1 cellular context compared by ENCODE assay signal in the genomic region with DNA sequence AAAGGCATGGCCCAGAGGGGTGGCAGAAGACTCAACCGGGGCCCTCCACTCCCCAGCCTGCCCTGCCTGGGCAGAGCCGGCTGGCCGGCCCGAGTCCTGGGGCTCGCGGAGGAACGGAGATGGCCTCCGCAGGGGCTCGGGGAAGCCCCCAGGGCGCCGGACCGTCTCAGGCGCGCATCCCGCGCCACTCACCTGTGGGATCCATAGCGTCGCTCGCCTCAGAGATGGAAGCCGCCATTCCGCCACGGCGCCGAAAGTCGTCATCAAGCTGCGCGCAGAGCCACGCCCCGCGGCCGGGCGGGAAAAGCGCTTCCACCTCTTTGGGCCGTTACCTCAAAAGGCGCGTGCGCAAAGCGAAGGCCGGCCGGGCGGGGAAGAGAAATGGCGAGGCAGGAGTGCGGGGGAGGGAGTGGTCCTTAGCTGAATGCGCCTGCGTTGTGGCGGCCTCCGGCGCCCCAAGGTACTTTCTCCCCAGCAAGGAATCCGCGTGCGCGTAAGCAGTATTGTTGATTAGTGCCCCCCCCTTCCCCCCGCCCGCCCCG.
TF ChIP-seq lines count a peak whose summit lies in the region.

A gene with protein sequence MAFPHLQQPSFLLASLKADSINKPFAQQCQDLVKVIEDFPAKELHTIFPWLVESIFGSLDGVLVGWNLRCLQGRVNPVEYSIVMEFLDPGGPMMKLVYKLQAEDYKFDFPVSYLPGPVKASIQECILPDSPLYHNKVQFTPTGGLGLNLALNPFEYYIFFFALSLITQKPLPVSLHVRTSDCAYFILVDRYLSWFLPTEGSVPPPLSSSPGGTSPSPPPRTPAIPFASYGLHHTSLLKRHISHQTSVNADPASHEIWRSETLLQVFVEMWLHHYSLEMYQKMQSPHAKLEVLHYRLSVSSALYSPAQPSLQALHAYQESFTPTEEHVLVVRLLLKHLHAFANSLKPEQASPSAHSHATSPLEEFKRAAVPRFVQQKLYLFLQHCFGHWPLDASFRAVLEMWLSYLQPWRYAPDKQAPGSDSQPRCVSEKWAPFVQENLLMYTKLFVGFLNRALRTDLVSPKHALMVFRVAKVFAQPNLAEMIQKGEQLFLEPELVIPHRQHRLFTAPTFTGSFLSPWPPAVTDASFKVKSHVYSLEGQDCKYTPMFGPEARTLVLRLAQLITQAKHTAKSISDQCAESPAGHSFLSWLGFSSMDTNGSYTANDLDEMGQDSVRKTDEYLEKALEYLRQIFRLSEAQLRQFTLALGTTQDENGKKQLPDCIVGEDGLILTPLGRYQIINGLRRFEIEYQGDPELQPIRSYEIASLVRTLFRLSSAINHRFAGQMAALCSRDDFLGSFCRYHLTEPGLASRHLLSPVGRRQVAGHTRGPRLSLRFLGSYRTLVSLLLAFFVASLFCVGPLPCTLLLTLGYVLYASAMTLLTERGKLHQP (minus strand): TSS at position 265 of the 542 bp plus-strand sequence. CDS start 5,010 bp downstream, outside the sequence.

TF ChIP-seq in HepG2, 621 proteins besides CTCF, POLR2A, EP300 and RAD21 (continued from another document and continues in another):
- TF ChIP-seq, protein P1, sequence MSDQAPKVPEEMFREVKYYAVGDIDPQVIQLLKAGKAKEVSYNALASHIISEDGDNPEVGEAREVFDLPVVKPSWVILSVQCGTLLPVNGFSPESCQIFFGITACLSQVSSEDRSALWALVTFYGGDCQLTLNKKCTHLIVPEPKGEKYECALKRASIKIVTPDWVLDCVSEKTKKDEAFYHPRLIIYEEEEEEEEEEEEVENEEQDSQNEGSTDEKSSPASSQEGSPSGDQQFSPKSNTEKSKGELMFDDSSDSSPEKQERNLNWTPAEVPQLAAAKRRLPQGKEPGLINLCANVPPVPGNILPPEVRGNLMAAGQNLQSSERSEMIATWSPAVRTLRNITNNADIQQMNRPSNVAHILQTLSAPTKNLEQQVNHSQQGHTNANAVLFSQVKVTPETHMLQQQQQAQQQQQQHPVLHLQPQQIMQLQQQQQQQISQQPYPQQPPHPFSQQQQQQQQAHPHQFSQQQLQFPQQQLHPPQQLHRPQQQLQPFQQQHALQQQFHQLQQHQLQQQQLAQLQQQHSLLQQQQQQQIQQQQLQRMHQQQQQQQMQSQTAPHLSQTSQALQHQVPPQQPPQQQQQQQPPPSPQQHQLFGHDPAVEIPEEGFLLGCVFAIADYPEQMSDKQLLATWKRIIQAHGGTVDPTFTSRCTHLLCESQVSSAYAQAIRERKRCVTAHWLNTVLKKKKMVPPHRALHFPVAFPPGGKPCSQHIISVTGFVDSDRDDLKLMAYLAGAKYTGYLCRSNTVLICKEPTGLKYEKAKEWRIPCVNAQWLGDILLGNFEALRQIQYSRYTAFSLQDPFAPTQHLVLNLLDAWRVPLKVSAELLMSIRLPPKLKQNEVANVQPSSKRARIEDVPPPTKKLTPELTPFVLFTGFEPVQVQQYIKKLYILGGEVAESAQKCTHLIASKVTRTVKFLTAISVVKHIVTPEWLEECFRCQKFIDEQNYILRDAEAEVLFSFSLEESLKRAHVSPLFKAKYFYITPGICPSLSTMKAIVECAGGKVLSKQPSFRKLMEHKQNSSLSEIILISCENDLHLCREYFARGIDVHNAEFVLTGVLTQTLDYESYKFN (CRISPR knock-in tag; conservative IDR thresholded peaks at IDR 0.05) = no peak
- TF ChIP-seq, protein P2, sequence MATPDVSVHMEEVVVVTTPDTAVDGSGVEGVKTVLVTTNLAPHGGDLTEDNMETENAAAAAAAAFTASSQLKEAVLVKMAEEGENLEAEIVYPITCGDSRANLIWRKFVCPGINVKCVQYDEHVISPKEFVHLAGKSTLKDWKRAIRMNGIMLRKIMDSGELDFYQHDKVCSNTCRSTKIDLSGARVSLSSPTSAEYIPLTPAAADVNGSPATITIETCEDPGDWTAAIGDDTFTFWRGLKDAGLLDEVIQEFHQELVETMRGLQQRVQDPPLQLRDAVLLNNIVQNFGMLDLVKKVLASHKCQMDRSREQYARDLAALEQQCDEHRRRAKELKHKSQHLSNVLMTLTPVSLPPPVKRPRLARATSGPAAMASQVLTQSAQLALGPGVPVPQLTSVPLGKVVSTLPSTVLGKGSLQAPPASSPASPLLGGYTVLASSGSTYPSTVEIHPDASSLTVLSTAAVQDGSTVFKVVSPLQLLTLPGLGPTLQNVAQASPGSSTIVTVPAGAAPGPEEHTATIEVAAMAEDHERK (CRISPR knock-in tag; IDR thresholded peaks at IDR 0.05; ENCODE audit: low read depth) = 0 out of 2 replicates have a peak, but pooled peaks have one; percentile 53
- peak; percentile 74 for TF ChIP-seq REPIN1 (CRISPR knock-in tag; IDR thresholded peaks at IDR 0.05; ENCODE audit: borderline replicate concordance, low read depth)
- TF ChIP-seq IRF2 (CRISPR knock-in tag; IDR thresholded peaks at IDR 0.05) = peak; percentile 77
- TF ChIP-seq, protein P3, sequence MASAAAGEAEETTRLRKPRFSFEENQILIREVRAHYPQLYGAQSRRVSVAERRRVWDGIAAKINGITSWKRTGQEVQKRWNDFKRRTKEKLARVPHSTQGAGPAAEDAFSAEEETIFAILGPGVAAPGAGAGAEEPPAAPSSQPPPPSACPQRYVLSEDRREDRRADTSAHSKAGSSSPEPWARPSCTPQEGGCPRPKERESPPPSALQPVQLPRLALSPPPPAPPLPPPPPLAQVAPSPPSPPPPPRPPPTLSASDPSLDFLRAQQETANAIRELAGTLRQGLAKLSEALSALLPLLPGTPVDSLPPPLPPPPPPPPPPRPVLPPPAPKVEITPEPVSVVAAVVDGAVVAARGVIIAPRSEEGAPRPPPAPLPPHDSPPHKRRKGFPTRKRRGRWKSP (CRISPR knock-in tag; IDR thresholded peaks at IDR 0.05) = peak; percentile 76
- TF ChIP-seq RXRA (CRISPR knock-in tag; IDR thresholded peaks at IDR 0.05) = peak; percentile 50; the same call in 1 of the 2 replicates
- TF ChIP-seq REL (CRISPR knock-in tag; conservative IDR thresholded peaks at IDR 0.05) = peak; percentile 95; the same call in 1 of the 2 replicates
- TF ChIP-seq, protein P4, sequence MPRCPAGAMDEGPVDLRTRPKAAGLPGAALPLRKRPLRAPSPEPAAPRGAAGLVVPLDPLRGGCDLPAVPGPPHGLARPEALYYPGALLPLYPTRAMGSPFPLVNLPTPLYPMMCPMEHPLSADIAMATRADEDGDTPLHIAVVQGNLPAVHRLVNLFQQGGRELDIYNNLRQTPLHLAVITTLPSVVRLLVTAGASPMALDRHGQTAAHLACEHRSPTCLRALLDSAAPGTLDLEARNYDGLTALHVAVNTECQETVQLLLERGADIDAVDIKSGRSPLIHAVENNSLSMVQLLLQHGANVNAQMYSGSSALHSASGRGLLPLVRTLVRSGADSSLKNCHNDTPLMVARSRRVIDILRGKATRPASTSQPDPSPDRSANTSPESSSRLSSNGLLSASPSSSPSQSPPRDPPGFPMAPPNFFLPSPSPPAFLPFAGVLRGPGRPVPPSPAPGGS (CRISPR knock-in tag; IDR thresholded peaks at IDR 0.05) = no peak
- TF ChIP-seq MAF1 (CRISPR knock-in tag; IDR thresholded peaks at IDR 0.05; ENCODE audit: borderline replicate concordance) = 0 out of 2 replicates have a peak, but pooled peaks have one; percentile 40
- TF ChIP-seq FOXJ3 (CRISPR knock-in tag; IDR thresholded peaks at IDR 0.05; ENCODE audit: borderline replicate concordance) = peak; percentile 10; the same call in 1 of the 2 replicates
- no peak for TF ChIP-seq NFATC3 (CRISPR knock-in tag; IDR thresholded peaks at IDR 0.05)
- TF ChIP-seq HOXA3 (CRISPR knock-in tag; IDR thresholded peaks at IDR 0.05) = peak; percentile 98
- TF ChIP-seq, protein P5, sequence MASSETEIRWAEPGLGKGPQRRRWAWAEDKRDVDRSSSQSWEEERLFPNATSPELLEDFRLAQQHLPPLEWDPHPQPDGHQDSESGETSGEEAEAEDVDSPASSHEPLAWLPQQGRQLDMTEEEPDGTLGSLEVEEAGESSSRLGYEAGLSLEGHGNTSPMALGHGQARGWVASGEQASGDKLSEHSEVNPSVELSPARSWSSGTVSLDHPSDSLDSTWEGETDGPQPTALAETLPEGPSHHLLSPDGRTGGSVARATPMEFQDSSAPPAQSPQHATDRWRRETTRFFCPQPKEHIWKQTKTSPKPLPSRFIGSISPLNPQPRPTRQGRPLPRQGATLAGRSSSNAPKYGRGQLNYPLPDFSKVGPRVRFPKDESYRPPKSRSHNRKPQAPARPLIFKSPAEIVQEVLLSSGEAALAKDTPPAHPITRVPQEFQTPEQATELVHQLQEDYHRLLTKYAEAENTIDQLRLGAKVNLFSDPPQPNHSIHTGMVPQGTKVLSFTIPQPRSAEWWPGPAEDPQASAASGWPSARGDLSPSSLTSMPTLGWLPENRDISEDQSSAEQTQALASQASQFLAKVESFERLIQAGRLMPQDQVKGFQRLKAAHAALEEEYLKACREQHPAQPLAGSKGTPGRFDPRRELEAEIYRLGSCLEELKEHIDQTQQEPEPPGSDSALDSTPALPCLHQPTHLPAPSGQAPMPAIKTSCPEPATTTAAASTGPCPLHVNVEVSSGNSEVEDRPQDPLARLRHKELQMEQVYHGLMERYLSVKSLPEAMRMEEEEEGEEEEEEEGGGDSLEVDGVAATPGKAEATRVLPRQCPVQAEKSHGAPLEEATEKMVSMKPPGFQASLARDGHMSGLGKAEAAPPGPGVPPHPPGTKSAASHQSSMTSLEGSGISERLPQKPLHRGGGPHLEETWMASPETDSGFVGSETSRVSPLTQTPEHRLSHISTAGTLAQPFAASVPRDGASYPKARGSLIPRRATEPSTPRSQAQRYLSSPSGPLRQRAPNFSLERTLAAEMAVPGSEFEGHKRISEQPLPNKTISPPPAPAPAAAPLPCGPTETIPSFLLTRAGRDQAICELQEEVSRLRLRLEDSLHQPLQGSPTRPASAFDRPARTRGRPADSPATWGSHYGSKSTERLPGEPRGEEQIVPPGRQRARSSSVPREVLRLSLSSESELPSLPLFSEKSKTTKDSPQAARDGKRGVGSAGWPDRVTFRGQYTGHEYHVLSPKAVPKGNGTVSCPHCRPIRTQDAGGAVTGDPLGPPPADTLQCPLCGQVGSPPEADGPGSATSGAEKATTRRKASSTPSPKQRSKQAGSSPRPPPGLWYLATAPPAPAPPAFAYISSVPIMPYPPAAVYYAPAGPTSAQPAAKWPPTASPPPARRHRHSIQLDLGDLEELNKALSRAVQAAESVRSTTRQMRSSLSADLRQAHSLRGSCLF (CRISPR knock-in tag; IDR thresholded peaks at IDR 0.05; ENCODE audit: borderline replicate concordance) = no peak
- TF ChIP-seq GATAD1 (CRISPR knock-in tag; IDR thresholded peaks at IDR 0.05) = peak; percentile 100
- TF ChIP-seq, protein P6, sequence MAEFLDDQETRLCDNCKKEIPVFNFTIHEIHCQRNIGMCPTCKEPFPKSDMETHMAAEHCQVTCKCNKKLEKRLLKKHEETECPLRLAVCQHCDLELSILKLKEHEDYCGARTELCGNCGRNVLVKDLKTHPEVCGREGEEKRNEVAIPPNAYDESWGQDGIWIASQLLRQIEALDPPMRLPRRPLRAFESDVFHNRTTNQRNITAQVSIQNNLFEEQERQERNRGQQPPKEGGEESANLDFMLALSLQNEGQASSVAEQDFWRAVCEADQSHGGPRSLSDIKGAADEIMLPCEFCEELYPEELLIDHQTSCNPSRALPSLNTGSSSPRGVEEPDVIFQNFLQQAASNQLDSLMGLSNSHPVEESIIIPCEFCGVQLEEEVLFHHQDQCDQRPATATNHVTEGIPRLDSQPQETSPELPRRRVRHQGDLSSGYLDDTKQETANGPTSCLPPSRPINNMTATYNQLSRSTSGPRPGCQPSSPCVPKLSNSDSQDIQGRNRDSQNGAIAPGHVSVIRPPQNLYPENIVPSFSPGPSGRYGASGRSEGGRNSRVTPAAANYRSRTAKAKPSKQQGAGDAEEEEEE (CRISPR knock-in tag; IDR thresholded peaks at IDR 0.05; ENCODE audit: borderline replicate concordance) = peak; percentile 48; the same call in 1 of the 2 replicates
- TF ChIP-seq, protein P7, sequence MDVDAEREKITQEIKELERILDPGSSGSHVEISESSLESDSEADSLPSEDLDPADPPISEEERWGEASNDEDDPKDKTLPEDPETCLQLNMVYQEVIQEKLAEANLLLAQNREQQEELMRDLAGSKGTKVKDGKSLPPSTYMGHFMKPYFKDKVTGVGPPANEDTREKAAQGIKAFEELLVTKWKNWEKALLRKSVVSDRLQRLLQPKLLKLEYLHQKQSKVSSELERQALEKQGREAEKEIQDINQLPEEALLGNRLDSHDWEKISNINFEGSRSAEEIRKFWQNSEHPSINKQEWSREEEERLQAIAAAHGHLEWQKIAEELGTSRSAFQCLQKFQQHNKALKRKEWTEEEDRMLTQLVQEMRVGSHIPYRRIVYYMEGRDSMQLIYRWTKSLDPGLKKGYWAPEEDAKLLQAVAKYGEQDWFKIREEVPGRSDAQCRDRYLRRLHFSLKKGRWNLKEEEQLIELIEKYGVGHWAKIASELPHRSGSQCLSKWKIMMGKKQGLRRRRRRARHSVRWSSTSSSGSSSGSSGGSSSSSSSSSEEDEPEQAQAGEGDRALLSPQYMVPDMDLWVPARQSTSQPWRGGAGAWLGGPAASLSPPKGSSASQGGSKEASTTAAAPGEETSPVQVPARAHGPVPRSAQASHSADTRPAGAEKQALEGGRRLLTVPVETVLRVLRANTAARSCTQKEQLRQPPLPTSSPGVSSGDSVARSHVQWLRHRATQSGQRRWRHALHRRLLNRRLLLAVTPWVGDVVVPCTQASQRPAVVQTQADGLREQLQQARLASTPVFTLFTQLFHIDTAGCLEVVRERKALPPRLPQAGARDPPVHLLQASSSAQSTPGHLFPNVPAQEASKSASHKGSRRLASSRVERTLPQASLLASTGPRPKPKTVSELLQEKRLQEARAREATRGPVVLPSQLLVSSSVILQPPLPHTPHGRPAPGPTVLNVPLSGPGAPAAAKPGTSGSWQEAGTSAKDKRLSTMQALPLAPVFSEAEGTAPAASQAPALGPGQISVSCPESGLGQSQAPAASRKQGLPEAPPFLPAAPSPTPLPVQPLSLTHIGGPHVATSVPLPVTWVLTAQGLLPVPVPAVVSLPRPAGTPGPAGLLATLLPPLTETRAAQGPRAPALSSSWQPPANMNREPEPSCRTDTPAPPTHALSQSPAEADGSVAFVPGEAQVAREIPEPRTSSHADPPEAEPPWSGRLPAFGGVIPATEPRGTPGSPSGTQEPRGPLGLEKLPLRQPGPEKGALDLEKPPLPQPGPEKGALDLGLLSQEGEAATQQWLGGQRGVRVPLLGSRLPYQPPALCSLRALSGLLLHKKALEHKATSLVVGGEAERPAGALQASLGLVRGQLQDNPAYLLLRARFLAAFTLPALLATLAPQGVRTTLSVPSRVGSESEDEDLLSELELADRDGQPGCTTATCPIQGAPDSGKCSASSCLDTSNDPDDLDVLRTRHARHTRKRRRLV (CRISPR knock-in tag; IDR thresholded peaks at IDR 0.05) = no peak
- TF ChIP-seq, protein P8, sequence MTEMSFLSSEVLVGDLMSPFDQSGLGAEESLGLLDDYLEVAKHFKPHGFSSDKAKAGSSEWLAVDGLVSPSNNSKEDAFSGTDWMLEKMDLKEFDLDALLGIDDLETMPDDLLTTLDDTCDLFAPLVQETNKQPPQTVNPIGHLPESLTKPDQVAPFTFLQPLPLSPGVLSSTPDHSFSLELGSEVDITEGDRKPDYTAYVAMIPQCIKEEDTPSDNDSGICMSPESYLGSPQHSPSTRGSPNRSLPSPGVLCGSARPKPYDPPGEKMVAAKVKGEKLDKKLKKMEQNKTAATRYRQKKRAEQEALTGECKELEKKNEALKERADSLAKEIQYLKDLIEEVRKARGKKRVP (CRISPR knock-in tag; IDR thresholded peaks at IDR 0.05) = 0 out of 4 replicates have a peak, but pooled peaks of 1 of the 2 experiments have one; percentile 33
- TF ChIP-seq, protein P9, sequence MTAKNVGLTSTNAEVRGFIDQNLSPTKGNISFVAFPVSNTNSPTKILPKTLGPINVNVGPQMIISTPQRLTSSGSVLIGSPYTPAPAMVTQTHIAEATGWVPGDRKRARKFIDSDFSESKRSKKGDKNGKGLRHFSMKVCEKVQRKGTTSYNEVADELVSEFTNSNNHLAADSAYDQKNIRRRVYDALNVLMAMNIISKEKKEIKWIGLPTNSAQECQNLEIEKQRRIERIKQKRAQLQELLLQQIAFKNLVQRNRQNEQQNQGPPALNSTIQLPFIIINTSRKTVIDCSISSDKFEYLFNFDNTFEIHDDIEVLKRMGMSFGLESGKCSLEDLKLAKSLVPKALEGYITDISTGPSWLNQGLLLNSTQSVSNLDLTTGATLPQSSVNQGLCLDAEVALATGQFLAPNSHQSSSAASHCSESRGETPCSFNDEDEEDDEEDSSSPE (CRISPR knock-in tag; IDR thresholded peaks at IDR 0.05) = peak; percentile 100
